In the genomic region with DNA sequence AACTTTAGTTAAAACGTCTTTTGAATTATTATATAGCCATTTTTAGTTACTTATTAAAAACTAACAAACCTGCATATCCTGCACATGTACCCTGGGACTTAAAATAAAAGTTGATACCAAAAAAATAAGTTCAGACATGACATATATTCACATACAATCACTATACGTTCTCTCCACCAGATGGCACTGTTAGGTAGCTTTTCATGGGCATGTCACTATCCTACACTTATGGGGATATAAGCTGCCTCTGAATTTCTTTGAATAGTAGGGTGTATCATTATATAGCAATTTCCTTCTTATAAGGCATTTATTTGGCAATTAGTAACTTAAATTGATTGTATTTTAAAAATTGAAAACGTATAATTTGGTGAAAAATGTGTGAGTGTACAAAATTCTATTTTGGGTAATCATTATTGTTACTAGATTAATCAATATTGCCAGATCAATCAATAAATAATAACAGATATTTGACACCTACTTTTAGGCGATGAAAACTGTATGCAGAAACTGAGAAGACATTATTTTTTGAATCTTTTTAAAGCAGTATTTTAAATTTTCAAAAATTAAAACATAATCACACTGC, we compare ENCODE assay signal across 1 cellular context.
TF ChIP-seq lines count a peak whose summit lies in the region.

No MANE protein-coding gene starts in this region.

TF ChIP-seq in H1, 55 proteins besides CTCF, POLR2A, EP300 and RAD21 (continued from another document):
- TF ChIP-seq, protein P1, sequence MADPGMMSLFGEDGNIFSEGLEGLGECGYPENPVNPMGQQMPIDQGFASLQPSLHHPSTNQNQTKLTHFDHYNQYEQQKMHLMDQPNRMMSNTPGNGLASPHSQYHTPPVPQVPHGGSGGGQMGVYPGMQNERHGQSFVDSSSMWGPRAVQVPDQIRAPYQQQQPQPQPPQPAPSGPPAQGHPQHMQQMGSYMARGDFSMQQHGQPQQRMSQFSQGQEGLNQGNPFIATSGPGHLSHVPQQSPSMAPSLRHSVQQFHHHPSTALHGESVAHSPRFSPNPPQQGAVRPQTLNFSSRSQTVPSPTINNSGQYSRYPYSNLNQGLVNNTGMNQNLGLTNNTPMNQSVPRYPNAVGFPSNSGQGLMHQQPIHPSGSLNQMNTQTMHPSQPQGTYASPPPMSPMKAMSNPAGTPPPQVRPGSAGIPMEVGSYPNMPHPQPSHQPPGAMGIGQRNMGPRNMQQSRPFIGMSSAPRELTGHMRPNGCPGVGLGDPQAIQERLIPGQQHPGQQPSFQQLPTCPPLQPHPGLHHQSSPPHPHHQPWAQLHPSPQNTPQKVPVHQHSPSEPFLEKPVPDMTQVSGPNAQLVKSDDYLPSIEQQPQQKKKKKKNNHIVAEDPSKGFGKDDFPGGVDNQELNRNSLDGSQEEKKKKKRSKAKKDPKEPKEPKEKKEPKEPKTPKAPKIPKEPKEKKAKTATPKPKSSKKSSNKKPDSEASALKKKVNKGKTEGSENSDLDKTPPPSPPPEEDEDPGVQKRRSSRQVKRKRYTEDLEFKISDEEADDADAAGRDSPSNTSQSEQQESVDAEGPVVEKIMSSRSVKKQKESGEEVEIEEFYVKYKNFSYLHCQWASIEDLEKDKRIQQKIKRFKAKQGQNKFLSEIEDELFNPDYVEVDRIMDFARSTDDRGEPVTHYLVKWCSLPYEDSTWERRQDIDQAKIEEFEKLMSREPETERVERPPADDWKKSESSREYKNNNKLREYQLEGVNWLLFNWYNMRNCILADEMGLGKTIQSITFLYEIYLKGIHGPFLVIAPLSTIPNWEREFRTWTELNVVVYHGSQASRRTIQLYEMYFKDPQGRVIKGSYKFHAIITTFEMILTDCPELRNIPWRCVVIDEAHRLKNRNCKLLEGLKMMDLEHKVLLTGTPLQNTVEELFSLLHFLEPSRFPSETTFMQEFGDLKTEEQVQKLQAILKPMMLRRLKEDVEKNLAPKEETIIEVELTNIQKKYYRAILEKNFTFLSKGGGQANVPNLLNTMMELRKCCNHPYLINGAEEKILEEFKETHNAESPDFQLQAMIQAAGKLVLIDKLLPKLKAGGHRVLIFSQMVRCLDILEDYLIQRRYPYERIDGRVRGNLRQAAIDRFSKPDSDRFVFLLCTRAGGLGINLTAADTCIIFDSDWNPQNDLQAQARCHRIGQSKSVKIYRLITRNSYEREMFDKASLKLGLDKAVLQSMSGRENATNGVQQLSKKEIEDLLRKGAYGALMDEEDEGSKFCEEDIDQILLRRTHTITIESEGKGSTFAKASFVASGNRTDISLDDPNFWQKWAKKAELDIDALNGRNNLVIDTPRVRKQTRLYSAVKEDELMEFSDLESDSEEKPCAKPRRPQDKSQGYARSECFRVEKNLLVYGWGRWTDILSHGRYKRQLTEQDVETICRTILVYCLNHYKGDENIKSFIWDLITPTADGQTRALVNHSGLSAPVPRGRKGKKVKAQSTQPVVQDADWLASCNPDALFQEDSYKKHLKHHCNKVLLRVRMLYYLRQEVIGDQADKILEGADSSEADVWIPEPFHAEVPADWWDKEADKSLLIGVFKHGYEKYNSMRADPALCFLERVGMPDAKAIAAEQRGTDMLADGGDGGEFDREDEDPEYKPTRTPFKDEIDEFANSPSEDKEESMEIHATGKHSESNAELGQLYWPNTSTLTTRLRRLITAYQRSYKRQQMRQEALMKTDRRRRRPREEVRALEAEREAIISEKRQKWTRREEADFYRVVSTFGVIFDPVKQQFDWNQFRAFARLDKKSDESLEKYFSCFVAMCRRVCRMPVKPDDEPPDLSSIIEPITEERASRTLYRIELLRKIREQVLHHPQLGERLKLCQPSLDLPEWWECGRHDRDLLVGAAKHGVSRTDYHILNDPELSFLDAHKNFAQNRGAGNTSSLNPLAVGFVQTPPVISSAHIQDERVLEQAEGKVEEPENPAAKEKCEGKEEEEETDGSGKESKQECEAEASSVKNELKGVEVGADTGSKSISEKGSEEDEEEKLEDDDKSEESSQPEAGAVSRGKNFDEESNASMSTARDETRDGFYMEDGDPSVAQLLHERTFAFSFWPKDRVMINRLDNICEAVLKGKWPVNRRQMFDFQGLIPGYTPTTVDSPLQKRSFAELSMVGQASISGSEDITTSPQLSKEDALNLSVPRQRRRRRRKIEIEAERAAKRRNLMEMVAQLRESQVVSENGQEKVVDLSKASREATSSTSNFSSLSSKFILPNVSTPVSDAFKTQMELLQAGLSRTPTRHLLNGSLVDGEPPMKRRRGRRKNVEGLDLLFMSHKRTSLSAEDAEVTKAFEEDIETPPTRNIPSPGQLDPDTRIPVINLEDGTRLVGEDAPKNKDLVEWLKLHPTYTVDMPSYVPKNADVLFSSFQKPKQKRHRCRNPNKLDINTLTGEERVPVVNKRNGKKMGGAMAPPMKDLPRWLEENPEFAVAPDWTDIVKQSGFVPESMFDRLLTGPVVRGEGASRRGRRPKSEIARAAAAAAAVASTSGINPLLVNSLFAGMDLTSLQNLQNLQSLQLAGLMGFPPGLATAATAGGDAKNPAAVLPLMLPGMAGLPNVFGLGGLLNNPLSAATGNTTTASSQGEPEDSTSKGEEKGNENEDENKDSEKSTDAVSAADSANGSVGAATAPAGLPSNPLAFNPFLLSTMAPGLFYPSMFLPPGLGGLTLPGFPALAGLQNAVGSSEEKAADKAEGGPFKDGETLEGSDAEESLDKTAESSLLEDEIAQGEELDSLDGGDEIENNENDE (IDR thresholded peaks at IDR 0.05; ENCODE audit: insufficient replicate concordance, low read length): no peak
